Comparison of ENCODE assay signal across 11 cellular contexts in the genomic region with DNA sequence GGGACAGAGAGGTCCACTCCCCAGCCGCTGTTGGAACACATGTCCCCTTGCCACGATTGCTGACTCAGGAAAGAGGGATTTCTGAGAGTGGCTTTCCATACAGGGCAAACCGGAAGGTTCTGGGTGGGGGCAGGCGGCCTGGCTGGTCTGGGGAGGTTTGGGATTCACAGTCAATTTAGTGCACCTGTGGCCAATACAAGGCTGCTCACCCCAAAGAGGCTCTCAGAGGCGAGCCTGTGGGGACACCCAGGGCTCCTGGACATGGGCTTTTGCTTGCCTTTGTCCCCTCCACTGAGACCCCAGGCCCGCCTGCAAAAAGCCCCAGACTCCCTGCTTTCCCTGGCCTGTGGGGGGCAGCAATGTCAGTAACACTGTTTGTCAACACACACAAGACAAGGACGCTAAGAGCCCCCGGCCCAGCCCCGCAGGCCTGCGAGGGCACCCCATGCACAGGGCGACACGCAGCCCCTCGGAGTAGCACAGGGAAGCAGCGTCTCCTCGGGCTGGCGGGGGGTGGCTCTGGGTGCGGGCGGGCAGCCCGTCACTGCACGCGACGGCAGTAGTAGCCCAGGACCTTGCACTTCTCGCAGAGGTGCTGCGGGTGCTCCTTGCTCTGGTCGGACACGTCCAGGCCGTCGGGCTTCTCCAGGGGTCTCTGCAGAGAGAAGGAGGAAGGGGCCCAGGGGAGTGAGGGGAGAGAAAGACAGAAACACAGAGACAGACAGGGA. TPM values are rescaled to one million over a fixed set of nuclear protein-coding genes. Genes with fewer than 3 reads are reported as not detected.
DNase-seq lines count a peak whose midpoint lies in the region; ATAC-seq, FAIRE-seq and TF ChIP-seq lines count a peak whose summit lies in the region.
"Had no signal": no experiment of that assay in that cellular context is flagged by ENCODE, and none has a peak within 500 bp of the region (broad histone marks: within the 10 kb centered on the region; RNA-seq: fewer than 3 reads in every experiment).

No MANE protein-coding gene starts in this region.

- no peaks in the 10 kb centered on the region for H3K9me3 ChIP-seq in HepG2 (ENCODE audit: low read length)
- H3K9me3 ChIP-seq in transverse colon = no peaks in the 10 kb centered on the region

- H4K20me1 ChIP-seq in HepG2 (ENCODE audit: insufficient read depth, low read length) = no peaks in the 10 kb centered on the region

- H3K27me3 Mint-ChIP-seq in activated naive CD8-positive, alpha-beta T cell treated with anti-CD3 and anti-CD28 coated beads, Interleukin-2, amount 10 ng/mL, durations not matched to agents 7 days and 5 days = no peaks in the 10 kb centered on the region
- no peaks in the 10 kb centered on the region for H3K27me3 Mint-ChIP-seq in activated naive CD8-positive, alpha-beta T cell treated with anti-CD3 and anti-CD28 coated beads, Interleukin-2, amount 50 U/mL, for 24 hours
- H3K27me3 Mint-ChIP-seq in activated CD4-positive, alpha-beta memory T cell treated with anti-CD3 and anti-CD28 coated beads, Interleukin-2, amount 10 ng/mL, durations not matched to agents 7 days and 5 days = no peaks in the 10 kb centered on the region
- H3K27me3 Mint-ChIP-seq: B cell had no signal

- H3K27ac ChIP-seq in HepG2 (ENCODE audit: extremely low read length, insufficient read depth, low read length) (no peak overlapping the region), transverse colon (peak overlapping the region; percentile 46 to 83 (median 68))

- H2AFZ ChIP-seq in HepG2 (ENCODE audit: low read length) = no peak overlapping the region

- H3K9me3 Mint-ChIP-seq in activated naive CD8-positive, alpha-beta T cell treated with anti-CD3 and anti-CD28 coated beads, Interleukin-2, amount 10 ng/mL, durations not matched to agents 7 days and 5 days = no peaks in the 10 kb centered on the region
- H3K9me3 Mint-ChIP-seq in activated naive CD8-positive, alpha-beta T cell treated with anti-CD3 and anti-CD28 coated beads, Interleukin-2, amount 50 U/mL, for 24 hours = no peaks in the 10 kb centered on the region
- H3K9me3 Mint-ChIP-seq in activated CD4-positive, alpha-beta memory T cell treated with anti-CD3 and anti-CD28 coated beads, Interleukin-2, amount 10 ng/mL, durations not matched to agents 7 days and 5 days = no peaks in the 10 kb centered on the region

- H3K27me3 ChIP-seq in HepG2 (ENCODE audit: control insufficient read depth in 1 of 2, insufficient read depth in 2 of 2, low read length in 2 of 2) (no peaks in the 10 kb centered on the region), transverse colon (no peaks in the 10 kb centered on the region)

- BruUV-seq in HepG2 (replicated peaks; lab: Mats Ljungman, UMichigan) = no TSS peak

- no peaks in the 10 kb centered on the region for H3K36me3 Mint-ChIP-seq in activated naive CD8-positive, alpha-beta T cell treated with anti-CD3 and anti-CD28 coated beads, Interleukin-2, amount 10 ng/mL, durations not matched to agents 7 days and 5 days
- H3K36me3 Mint-ChIP-seq in activated naive CD8-positive, alpha-beta T cell treated with anti-CD3 and anti-CD28 coated beads, Interleukin-2, amount 50 U/mL, for 24 hours (ENCODE audit: low read depth) = no peaks in the 10 kb centered on the region
- no peaks in the 10 kb centered on the region for H3K36me3 Mint-ChIP-seq in activated CD4-positive, alpha-beta memory T cell treated with anti-CD3 and anti-CD28 coated beads, Interleukin-2, amount 10 ng/mL, durations not matched to agents 7 days and 5 days (ENCODE audit: low read depth)

- TF ChIP-seq POLR2A in HepG2 (IDR thresholded peaks at IDR 0.05; ENCODE audit: insufficient read depth in 1 of 2, low read depth in 2 of 2, low read length in 2 of 2) (no peak), transverse colon (IDR thresholded peaks at IDR 0.05) (no peak)

- H3K4me1 ChIP-seq in HepG2 (ENCODE audit: insufficient read depth, low read length) (peaks cover 20% of the 10 kb centered on the region), transverse colon (peaks cover 11 to 24% (median 18%) of the 10 kb centered on the region in 4 donors)

- WGBS in HepG2 (ENCODE audit: low lambda C conversion rate) = 90% methylated on average over 16 of the region's 28 CpGs
- WGBS in transverse colon (ENCODE audit: low coverage in 1 of 2), 2 donors = 89% methylated on average over 16 of the region's 28 CpGs; no CpG with 5 or more reads in 1 of the 2 donors

- no peak overlapping the region for H3K27ac Mint-ChIP-seq in activated naive CD8-positive, alpha-beta T cell treated with anti-CD3 and anti-CD28 coated beads, Interleukin-2, amount 10 ng/mL, durations not matched to agents 7 days and 5 days
- H3K27ac Mint-ChIP-seq in activated naive CD8-positive, alpha-beta T cell treated with anti-CD3 and anti-CD28 coated beads, Interleukin-2, amount 50 U/mL, for 24 hours = no peak overlapping the region
- H3K27ac Mint-ChIP-seq in activated CD4-positive, alpha-beta memory T cell treated with anti-CD3 and anti-CD28 coated beads, Interleukin-2, amount 10 ng/mL, durations not matched to agents 7 days and 5 days = no peak overlapping the region
- H3K27ac Mint-ChIP-seq: B cell, T-helper 17 cell had no signal

- no peak overlapping the region for H3K4me3 ChIP-seq in HepG2 (replicated peaks in 1 of 3; ENCODE audit: insufficient read depth in 1 of 3, low read depth in 2 of 3, low read length in 3 of 3)
- H3K4me3 ChIP-seq in transverse colon = no peak overlapping the region

- H3K36me3 ChIP-seq in HepG2 (replicated peaks in 1 of 2; ENCODE audit: control insufficient read depth in 1 of 2, insufficient read depth in 2 of 2, low read length in 2 of 2) (no peaks in the 10 kb centered on the region), transverse colon (no peaks in the 10 kb centered on the region)

- POLR2A ChIA-PET in activated naive CD8-positive, alpha-beta T cell treated with anti-CD3 and anti-CD28 coated beads, Interleukin-2, amount 10 ng/mL, durations not matched to agents 7 days and 5 days (lab: Charles Lee) = no interaction called here
- POLR2A ChIA-PET in activated CD4-positive, alpha-beta memory T cell treated with anti-CD3 and anti-CD28 coated beads, Interleukin-2, amount 10 ng/mL, durations not matched to agents 7 days and 5 days (lab: Charles Lee) = no interaction called here
- POLR2A ChIA-PET in HepG2 (lab: Yijun Ruan, JAX) = no interaction called here

- peak; percentile 26 for DNase-seq in activated naive CD8-positive, alpha-beta T cell treated with anti-CD3 and anti-CD28 coated beads, Interleukin-2, amount 10 ng/mL, durations not matched to agents 7 days and 5 days
- DNase-seq in activated naive CD8-positive, alpha-beta T cell treated with anti-CD3 and anti-CD28 coated beads, Interleukin-2, amount 50 U/mL, for 24 hours = no peak
- DNase-seq in activated CD4-positive, alpha-beta memory T cell treated with anti-CD3 and anti-CD28 coated beads, Interleukin-2, amount 10 ng/mL, durations not matched to agents 7 days and 5 days = peak; percentile 15
- no peak for DNase-seq in HepG2 (ENCODE audit: low spot score)
- no peak for DNase-seq in transverse colon
- DNase-seq in epidermal melanocyte (ENCODE audit: insufficient read length, low spot score) = no peak
- no peak for DNase-seq in cortex of kidney (lab: John Stamatoyannopoulos, UW)
- DNase-seq: NCI-H146 had no signal

- H3K79me2 ChIP-seq in HepG2 (ENCODE audit: insufficient read depth, low read length) = no peaks in the 10 kb centered on the region

- no peaks in the 10 kb centered on the region for H3K4me1 Mint-ChIP-seq in activated naive CD8-positive, alpha-beta T cell treated with anti-CD3 and anti-CD28 coated beads, Interleukin-2, amount 10 ng/mL, durations not matched to agents 7 days and 5 days
- peaks cover 3% of the 10 kb centered on the region for H3K4me1 Mint-ChIP-seq in activated naive CD8-positive, alpha-beta T cell treated with anti-CD3 and anti-CD28 coated beads, Interleukin-2, amount 50 U/mL, for 24 hours
- no peaks in the 10 kb centered on the region for H3K4me1 Mint-ChIP-seq in activated CD4-positive, alpha-beta memory T cell treated with anti-CD3 and anti-CD28 coated beads, Interleukin-2, amount 10 ng/mL, durations not matched to agents 7 days and 5 days
- H3K4me1 Mint-ChIP-seq: T-helper 17 cell had no signal

- ATAC-seq in activated naive CD8-positive, alpha-beta T cell treated with anti-CD3 and anti-CD28 coated beads, Interleukin-2, amount 10 ng/mL, durations not matched to agents 7 days and 5 days (ENCODE audit: low read depth) = no peak
- ATAC-seq in activated naive CD8-positive, alpha-beta T cell treated with anti-CD3 and anti-CD28 coated beads, Interleukin-2, amount 50 U/mL, for 24 hours = no peak
- ATAC-seq in HepG2 = no peak
- ATAC-seq in HG02588 (IDR thresholded peaks at IDR 0.05; ENCODE audit: unreplicated experiment) = no peak
- ATAC-seq: T-helper 17 cell had no signal

- CTCF ChIA-PET in activated CD4-positive, alpha-beta memory T cell treated with anti-CD3 and anti-CD28 coated beads, Interleukin-2, amount 10 ng/mL, durations not matched to agents 7 days and 5 days (lab: Charles Lee) = no interaction called here
- CTCF ChIA-PET in HepG2 (lab: Yijun Ruan, JAX; ENCODE audit: low intra/inter-chr PET ratio, low total read pairs) = no interaction called here

- H3K4me2 ChIP-seq in HepG2 (ENCODE audit: low read depth, low read length) = no peak overlapping the region

- FAIRE-seq in HepG2 (lab: Jason Lieb, UNC) = no peak

- TF ChIP-seq RAD21 in HepG2 (CRISPR knock-in tag; IDR thresholded peaks at IDR 0.05) = no peak

- TF ChIP-seq EP300 in HepG2 (IDR thresholded peaks at IDR 0.05; ENCODE audit: low read depth in 2 of 2, low read length in 2 of 2) (no peak), HepG2 (CRISPR knock-in tag; IDR thresholded peaks at IDR 0.05; ENCODE audit: borderline replicate concordance) (no peak), transverse colon (IDR thresholded peaks at IDR 0.05; ENCODE audit: low read depth) (no peak)

- TF ChIP-seq CTCF in HepG2 (CRISPR knock-in tag; IDR thresholded peaks at IDR 0.05) (peak; percentile 44), transverse colon (IDR thresholded peaks at IDR 0.05) (no peak)

- H3K9ac ChIP-seq in HepG2 (ENCODE audit: insufficient read depth, low read depth, low read length) = no peak overlapping the region

- H3K4me3 Mint-ChIP-seq in activated naive CD8-positive, alpha-beta T cell treated with anti-CD3 and anti-CD28 coated beads, Interleukin-2, amount 10 ng/mL, durations not matched to agents 7 days and 5 days = no peak overlapping the region
- no peak overlapping the region for H3K4me3 Mint-ChIP-seq in activated naive CD8-positive, alpha-beta T cell treated with anti-CD3 and anti-CD28 coated beads, Interleukin-2, amount 50 U/mL, for 24 hours
- no peak overlapping the region for H3K4me3 Mint-ChIP-seq in activated CD4-positive, alpha-beta memory T cell treated with anti-CD3 and anti-CD28 coated beads, Interleukin-2, amount 10 ng/mL, durations not matched to agents 7 days and 5 days
- H3K4me3 Mint-ChIP-seq: B cell, T-helper 17 cell had no signal

- in situ Hi-C loops in HepG2 (cut with HindIII; ENCODE audit: extremely low pct_ligation_motif_present, low pct_unique_long_range_greater_than_20kb) = no loop called here
- in situ Hi-C loops in transverse colon (cut with MboI; ENCODE audit: low pct_ligation_motif_present in 1 of 4, low pct_unique_long_range_greater_than_20kb in 1 of 4, low sequenced_read_pairs in 3 of 4) = no loop called here

- intact Hi-C loops in HepG2 (cut with micrococcal nuclease; ENCODE audit: unreplicated experiment) = no loop called here
- intact Hi-C loops in transverse colon (cut with DNase I; ENCODE audit: low total_unique reads) = no loop called here

RNA-seq across cellular contexts. Expression of a gene that starts 38.7 kb away (rescaled TPM):
- total RNA-seq in activated naive CD8-positive, alpha-beta T cell treated with anti-CD3 and anti-CD28 coated beads, Interleukin-2, amount 10 ng/mL, durations not matched to agents 7 days and 5 days = 10 to 100 TPM; 56.9 to 57.0 TPM
- 10 to 100 TPM; 80.7 to 88.4 TPM for total RNA-seq in activated CD4-positive, alpha-beta memory T cell treated with anti-CD3 and anti-CD28 coated beads, Interleukin-2, amount 10 ng/mL, durations not matched to agents 7 days and 5 days
- total RNA-seq in HepG2 (2016; rRNA removed; fragmentation: Illumina TruSeq; extraction: Trizol) = 157 and 178 TPM in 2 replicates
- total RNA-seq in HepG2 (2016; cell fraction: cytosol; rRNA removed; fragmentation: Illumina TruSeq; extraction: Trizol; ENCODE audit: low read depth) = 30.6 and 37.3 TPM in 2 replicates
- total RNA-seq in HepG2 (2016; cell fraction: insoluble cytoplasmic fraction; rRNA removed; fragmentation: Illumina TruSeq; extraction: Trizol) = 154 and 176 TPM in 2 replicates
- total RNA-seq in HepG2 (2016; cell fraction: membrane; rRNA removed; fragmentation: Illumina TruSeq; extraction: Trizol) = 93.6 and 97.6 TPM in 2 replicates
- total RNA-seq in HepG2 (2016; cell fraction: nucleus; rRNA removed; fragmentation: Illumina TruSeq; extraction: Trizol) = 106 and 121 TPM in 2 replicates
- polyA plus RNA-seq in HepG2 (2011; rRNA removed) = 134 and 147 TPM in 2 replicates
- polyA plus RNA-seq in HepG2 (2011; cell fraction: cytosol; rRNA removed) = 144 and 156 TPM in 2 replicates
- polyA plus RNA-seq in HepG2 (2011; cell fraction: nucleus; rRNA removed) = 229 and 231 TPM in 2 replicates
- polyA plus RNA-seq in HepG2 (2012) = 92.0 and 152 TPM in 2 replicates
- 48.0 and 48.3 TPM in 2 replicates for polyA plus RNA-seq in HepG2 (2016; cell fraction: cytosol; fragmentation: Illumina TruSeq; extraction: Trizol; ENCODE audit: low read depth)
- polyA plus RNA-seq in HepG2 (2016; cell fraction: insoluble cytoplasmic fraction; fragmentation: Illumina TruSeq; extraction: Trizol; ENCODE audit: low read depth) = 270 and 301 TPM in 2 replicates
- 80.3 and 83.8 TPM in 2 replicates for polyA plus RNA-seq in HepG2 (2016; cell fraction: membrane; fragmentation: Illumina TruSeq; extraction: Trizol; ENCODE audit: low read depth)
- 218 and 229 TPM in 2 replicates for polyA plus RNA-seq in HepG2 (2016; cell fraction: nucleus; fragmentation: Illumina TruSeq; extraction: Trizol; ENCODE audit: insufficient read depth, low read depth)
- 220 and 249 TPM in 2 replicates for polyA minus RNA-seq in HepG2 (2011; rRNA and poly(A)+ RNA removed; ENCODE audit: low replicate concordance)
- 69.6 and 71.7 TPM in 2 replicates for polyA minus RNA-seq in HepG2 (2011; cell fraction: cytosol; rRNA and poly(A)+ RNA removed)
- 105 and 112 TPM in 2 replicates for polyA minus RNA-seq in HepG2 (2011; cell fraction: nucleus; rRNA and poly(A)+ RNA removed)
- total RNA-seq in transverse colon = 100 to 1,000 TPM in 1 of 4 donors, 10 to 100 TPM in 3; 37.2 to 149 (median 51.6) TPM

RNA-seq across cellular contexts. Expression of a gene that starts 59.5 kb away (rescaled TPM):
- 1 to 10 TPM; 2.4 to 3.2 TPM for total RNA-seq in activated naive CD8-positive, alpha-beta T cell treated with anti-CD3 and anti-CD28 coated beads, Interleukin-2, amount 10 ng/mL, durations not matched to agents 7 days and 5 days
- 1 to 10 TPM; 1.5 TPM for total RNA-seq in activated CD4-positive, alpha-beta memory T cell treated with anti-CD3 and anti-CD28 coated beads, Interleukin-2, amount 10 ng/mL, durations not matched to agents 7 days and 5 days
- total RNA-seq in HepG2 (2016; rRNA removed; fragmentation: Illumina TruSeq; extraction: Trizol) (3.1 and 3.9 TPM in 2 replicates), transverse colon (10 to 100 TPM; 15.6 to 41.1 (median 22.5) TPM)
- 0.62 and 0.81 TPM in 2 replicates for total RNA-seq in HepG2 (2016; cell fraction: cytosol; rRNA removed; fragmentation: Illumina TruSeq; extraction: Trizol; ENCODE audit: low read depth)
- 3.5 and 3.6 TPM in 2 replicates for total RNA-seq in HepG2 (2016; cell fraction: insoluble cytoplasmic fraction; rRNA removed; fragmentation: Illumina TruSeq; extraction: Trizol)
- 3.7 and 4.0 TPM in 2 replicates for total RNA-seq in HepG2 (2016; cell fraction: membrane; rRNA removed; fragmentation: Illumina TruSeq; extraction: Trizol)
- total RNA-seq in HepG2 (2016; cell fraction: nucleus; rRNA removed; fragmentation: Illumina TruSeq; extraction: Trizol) = 2.4 and 2.5 TPM in 2 replicates
- 7.7 and 7.9 TPM in 2 replicates for polyA plus RNA-seq in HepG2 (2011; rRNA removed)
- 6.1 and 7.9 TPM in 2 replicates for polyA plus RNA-seq in HepG2 (2011; cell fraction: cytosol; rRNA removed)
- 5.9 and 9.2 TPM in 2 replicates for polyA plus RNA-seq in HepG2 (2011; cell fraction: nucleus; rRNA removed)
- 3.8 and 4.0 TPM in 2 replicates for polyA plus RNA-seq in HepG2 (2012)
- polyA plus RNA-seq in HepG2 (2016; cell fraction: cytosol; fragmentation: Illumina TruSeq; extraction: Trizol; ENCODE audit: low read depth) = 0.43 and 0.45 TPM in 2 replicates
- 5.1 and 5.5 TPM in 2 replicates for polyA plus RNA-seq in HepG2 (2016; cell fraction: insoluble cytoplasmic fraction; fragmentation: Illumina TruSeq; extraction: Trizol; ENCODE audit: low read depth)
- polyA plus RNA-seq in HepG2 (2016; cell fraction: membrane; fragmentation: Illumina TruSeq; extraction: Trizol; ENCODE audit: low read depth) = 2.8 and 3.1 TPM in 2 replicates
- polyA plus RNA-seq in HepG2 (2016; cell fraction: nucleus; fragmentation: Illumina TruSeq; extraction: Trizol; ENCODE audit: insufficient read depth, low read depth) = 4.3 and 4.9 TPM in 2 replicates
- 4.8 and 18.6 TPM in 2 replicates for polyA minus RNA-seq in HepG2 (2011; rRNA and poly(A)+ RNA removed; ENCODE audit: low replicate concordance)
- 7.8 and 8.3 TPM in 2 replicates for polyA minus RNA-seq in HepG2 (2011; cell fraction: cytosol; rRNA and poly(A)+ RNA removed)
- 3.5 and 3.6 TPM in 2 replicates for polyA minus RNA-seq in HepG2 (2011; cell fraction: nucleus; rRNA and poly(A)+ RNA removed)

Comparison
In these comparisons a context has a peak if more than half of its experiments do, and no peak if none do; other contexts are left out.
1. DNase-seq: peak in activated naive CD8-positive, alpha-beta T cell treated with anti-CD3 and anti-CD28 coated beads, Interleukin-2, amount 10 ng/mL, durations not matched to agents 7 days and 5 days (single experiment) and activated CD4-positive, alpha-beta memory T cell treated with anti-CD3 and anti-CD28 coated beads, Interleukin-2, amount 10 ng/mL, durations not matched to agents 7 days and 5 days (single experiment); none in activated naive CD8-positive, alpha-beta T cell treated with anti-CD3 and anti-CD28 coated beads, Interleukin-2, amount 50 U/mL, for 24 hours (single experiment), HepG2 (single experiment), transverse colon (single experiment), epidermal melanocyte (single experiment) and cortex of kidney (single experiment).